11 cellular contexts compared by ENCODE assay signal in the genomic region with DNA sequence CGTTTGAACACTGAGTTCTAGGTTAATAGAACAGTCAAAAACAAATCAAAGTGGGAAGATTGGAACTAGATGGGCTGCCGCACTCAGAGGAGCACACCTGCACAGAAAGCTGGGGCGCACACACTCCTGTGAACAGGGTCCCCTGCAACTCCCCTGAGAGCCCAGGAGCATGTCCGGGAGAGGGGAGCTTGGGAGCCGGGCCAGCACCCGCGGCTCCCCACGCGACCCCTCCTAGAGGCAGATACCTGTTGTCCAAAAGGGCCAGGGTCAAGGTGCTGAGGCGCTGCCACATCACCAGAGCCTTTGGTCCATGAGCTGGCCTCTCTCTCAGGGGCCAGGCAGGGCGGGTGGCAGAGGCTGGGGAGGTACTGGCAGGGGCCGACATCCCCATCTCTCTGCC. TPM values are rescaled to one million over a fixed set of nuclear protein-coding genes. Genes with fewer than 3 reads are reported as not detected.
"Had no signal": no experiment of that assay in that cellular context is flagged by ENCODE, and none has a peak within 500 bp of the region (broad histone marks: within the 10 kb centered on the region; RNA-seq: fewer than 3 reads in every experiment).

No MANE protein-coding gene starts in this region.

- H3K4me3 ChIP-seq: GM23248, GM23338, HAP-1 had no signal

- ATAC-seq: GM23338, HCT116 had no signal

- H3K4me1 ChIP-seq: HAP-1 had no signal

- H3K4me3 Mint-ChIP-seq: GM23338, H9, HFFc6 had no signal

- H3K9me3 Mint-ChIP-seq: GM23338, H9 had no signal

- H3K9me3 ChIP-seq: HAP-1 had no signal

- H3K27ac ChIP-seq: GM23248 had no signal

- H3K36me3 ChIP-seq: HAP-1 had no signal

- H3K9ac ChIP-seq: GM23248 had no signal

- H3K27ac Mint-ChIP-seq: GM23338, H9, HFFc6 had no signal

- DNase-seq: GM23248, GOT3, H7, H9, HCEC 1CT, HFFc6 had no signal

RNA-seq across cellular contexts. Expression of gene NKX6-2, which starts 5.6 kb away (rescaled TPM):
- total RNA-seq: GM23248, H1, H4, HFFc6 had no signal
